In genomic region chr3:12764171-12764776, GRCh38 we compare ENCODE assay signal across 22 cellular contexts. TPM values are rescaled to one million over a fixed set of nuclear protein-coding genes. Genes with fewer than 3 reads are reported as not detected.
"Had no signal": no experiment of that assay in that cellular context is flagged by ENCODE, and none has a peak within 500 bp of the region (broad histone marks: within the 10 kb centered on the region; RNA-seq: fewer than 3 reads in every experiment).

No MANE protein-coding gene starts in this region.

- H3K4me2 ChIP-seq: hepatocyte had no signal

- H3K79me2 ChIP-seq: hepatocyte had no signal

- H3K9me3 ChIP-seq: esophagus squamous epithelium, gastroesophageal sphincter, sigmoid colon, suprapubic skin, thyroid gland, upper lobe of left lung, vagina had no signal

- FAIRE-seq: endometrium had no signal

- DNase-seq: effector memory CD4-positive, alpha-beta T cell; esophagus squamous epithelium; foreskin fibroblast; left colon; left ventricle myocardium superior; mesendoderm; naive thymus-derived CD4-positive, alpha-beta T cell; nephron progenitor cell; sigmoid colon; stimulated activated CD4-positive, alpha-beta T cell treated with anti-CD3 and anti-CD28 coated beads, Interleukin-2, amount 100 ng/mL, for 48 hours; stimulated activated naive CD4-positive, alpha-beta T cell treated with Interleukin-2 at 50 U/mL for 16 hours; thyroid gland; upper lobe of left lung had no signal

- H3K4me1 ChIP-seq: gastroesophageal sphincter, sigmoid colon, thyroid gland, upper lobe of left lung had no signal

- H3K36me3 ChIP-seq: esophagus squamous epithelium, gastroesophageal sphincter, sigmoid colon, suprapubic skin, thyroid gland, upper lobe of left lung, vagina had no signal

- ATAC-seq: gastroesophageal sphincter; left colon; naive thymus-derived CD4-positive, alpha-beta T cell had no signal

- H3K4me3 ChIP-seq: esophagus squamous epithelium, gastroesophageal sphincter, hepatocyte, lung, sigmoid colon, smooth muscle cell, suprapubic skin, thyroid gland, upper lobe of left lung, vagina had no signal

- H2AFZ ChIP-seq: hepatocyte had no signal

- H3K27ac ChIP-seq: gastroesophageal sphincter, hepatocyte, sigmoid colon, thyroid gland, upper lobe of left lung, vagina had no signal

- H3K27me3 ChIP-seq: esophagus squamous epithelium, gastroesophageal sphincter, hepatocyte, sigmoid colon, suprapubic skin, thyroid gland, upper lobe of left lung, vagina had no signal

RNA-seq across cellular contexts. Expression of gene TMEM40, which starts 5.2 kb away (rescaled TPM):
- total RNA-seq: hepatocyte, left colon, osteoblast, pulmonary artery endothelial cell, sigmoid colon, thyroid gland had no signal
- polyA plus RNA-seq: naive thymus-derived CD4-positive, alpha-beta T cell had no signal
